Comparison of ENCODE assay signal across 14 cellular contexts in genomic region chr3:49417516-49418120, GRCh38. TPM values are rescaled to one million over a fixed set of nuclear protein-coding genes. Genes with fewer than 3 reads are reported as not detected.
DNase-seq lines count a peak whose midpoint lies in the region; ATAC-seq and TF ChIP-seq lines count a peak whose summit lies in the region.
"Had no signal": no experiment of that assay in that cellular context is flagged by ENCODE, and none has a peak within 500 bp of the region (broad histone marks: within the 10 kb centered on the region; RNA-seq: fewer than 3 reads in every experiment).

No MANE protein-coding gene starts in this region.

- in situ Hi-C loops in GM13977 (cut with MboI; ENCODE audit: low pct_unique_long_range_greater_than_20kb, low sequenced_read_pairs, unreplicated experiment), result no loop called here

- no peaks in the 10 kb centered on the region for H3K27me3 Mint-ChIP-seq in CD4-positive, CD25-positive, alpha-beta regulatory T cell
- H3K27me3 Mint-ChIP-seq in naive thymus-derived CD8-positive, alpha-beta T cell, result no peaks in the 10 kb centered on the region

- H3K4me1 Mint-ChIP-seq in CD4-positive, CD25-positive, alpha-beta regulatory T cell, result peaks cover 10 to 76% (median 42%) of the 10 kb centered on the region in 4 donors
- H3K4me1 Mint-ChIP-seq in naive thymus-derived CD8-positive, alpha-beta T cell, result peaks cover 29 to 84% (median 71%) of the 10 kb centered on the region in 4 donors

- H3K27ac ChIP-seq in CD4-positive, CD25-positive, alpha-beta regulatory T cell (ENCODE audit: insufficient read depth, low read length, poor library complexity, severe bottlenecking), result peak overlapping the region; percentile 94

- H3K4me3 ChIP-seq in CD4-positive, CD25-positive, alpha-beta regulatory T cell (ENCODE audit: low read depth, low read length), result no peak overlapping the region
- H3K4me3 ChIP-seq in H7 (ENCODE audit: insufficient read depth, low read depth, low read length), result no peak overlapping the region
- H3K4me3 ChIP-seq: mucosa of descending colon had no signal

- no peak for ATAC-seq in CD4-positive, CD25-positive, alpha-beta regulatory T cell (ENCODE audit: low read depth in 2 of 2)
- ATAC-seq in activated naive CD4-positive, alpha-beta T cell treated with anti-CD3 and anti-CD28 coated beads, Interleukin-2, amount 50 U/mL, for 72 hours, result no peak
- no peak for ATAC-seq in naive thymus-derived CD8-positive, alpha-beta T cell
- ATAC-seq: mucosa of descending colon had no signal

- no peak for TF ChIP-seq CTCF in GM13977 (IDR thresholded peaks at IDR 0.05; ENCODE audit: extremely low read depth, insufficient read depth, missing control alignments)

- peak overlapping the region; percentile 84 to 89 (median 86) for H3K27ac Mint-ChIP-seq in CD4-positive, CD25-positive, alpha-beta regulatory T cell
- H3K27ac Mint-ChIP-seq in activated naive CD4-positive, alpha-beta T cell treated with anti-CD3 and anti-CD28 coated beads, Interleukin-2, amount 50 U/mL, for 72 hours, result peak overlapping the region; percentile 39 to 42
- H3K27ac Mint-ChIP-seq in naive thymus-derived CD8-positive, alpha-beta T cell, result peak overlapping the region; percentile 43 to 99 (median 87)

- POLR2A ChIA-PET in naive thymus-derived CD8-positive, alpha-beta T cell (lab: Charles Lee), result interaction anchor here (0.7 to 5.6 kb wide), 5 partner anchors 9 to 996 kb away, joined by 3 to 50 read pairs (median 4); partner anchors contain the start of genes NICN1 and USP4

- peaks cover 5% of the 10 kb centered on the region for H3K36me3 ChIP-seq in CD4-positive, CD25-positive, alpha-beta regulatory T cell (ENCODE audit: control insufficient read depth, insufficient read depth, low read length)
- peaks cover 8% of the 10 kb centered on the region for H3K36me3 ChIP-seq in H7 (replicated peaks; ENCODE audit: control insufficient read depth, insufficient read depth, low read length)

- no peaks in the 10 kb centered on the region for H3K27me3 ChIP-seq in CD4-positive, CD25-positive, alpha-beta regulatory T cell (ENCODE audit: control insufficient read depth, insufficient read depth, low read length)
- no peaks in the 10 kb centered on the region for H3K27me3 ChIP-seq in H7 (ENCODE audit: control insufficient read depth, insufficient read depth, low read length)

- no peak for DNase-seq in CD4-positive, CD25-positive, alpha-beta regulatory T cell
- DNase-seq in H7 (peak; percentile 52), hippocampal formation (lab: John Stamatoyannopoulos, UW) (no peak), NOMO-1 treated with dmso at 0.1 percent for 144 hours (lab: John Stamatoyannopoulos, UW; ENCODE audit: unreplicated experiment) (no peak), GM13977 (ENCODE audit: low spot score) (no peak)
- DNase-seq in activated naive CD4-positive, alpha-beta T cell treated with anti-CD3 and anti-CD28 coated beads, Interleukin-2, amount 50 U/mL, for 72 hours (ENCODE audit: low spot score in 2 of 2), result no peak
- DNase-seq in naive thymus-derived CD8-positive, alpha-beta T cell, result no peak
- DNase-seq: anterior cingulate cortex; GF-D8; Karpas-422; NCI-H748 treated with DMSO at 0.1 percent for 48 hours; SHP77 treated with DMSO at 0.1 percent for 48 hours; stimulated activated naive CD4-positive, alpha-beta T cell had no signal

- peaks cover 20% of the 10 kb centered on the region for H3K36me3 Mint-ChIP-seq in CD4-positive, CD25-positive, alpha-beta regulatory T cell
- peaks cover 17 to 20% of the 10 kb centered on the region in 2 donors for H3K36me3 Mint-ChIP-seq in activated naive CD4-positive, alpha-beta T cell treated with anti-CD3 and anti-CD28 coated beads, Interleukin-2, amount 50 U/mL, for 72 hours
- peaks cover 0 to 11% (median 3%) of the 10 kb centered on the region in 3 donors for H3K36me3 Mint-ChIP-seq in naive thymus-derived CD8-positive, alpha-beta T cell

- H3K9me3 Mint-ChIP-seq in CD4-positive, CD25-positive, alpha-beta regulatory T cell, result no peaks in the 10 kb centered on the region
- no peaks in the 10 kb centered on the region for H3K9me3 Mint-ChIP-seq in activated naive CD4-positive, alpha-beta T cell treated with anti-CD3 and anti-CD28 coated beads, Interleukin-2, amount 50 U/mL, for 72 hours
- no peaks in the 10 kb centered on the region for H3K9me3 Mint-ChIP-seq in naive thymus-derived CD8-positive, alpha-beta T cell

- peak overlapping the region; percentile 17 to 83 (median 50) for H3K4me3 Mint-ChIP-seq in CD4-positive, CD25-positive, alpha-beta regulatory T cell
- H3K4me3 Mint-ChIP-seq in naive thymus-derived CD8-positive, alpha-beta T cell, result peak overlapping the region in 7 of 10 donors; percentile 1 to 75 (median 40)

- H3K9me3 ChIP-seq in CD4-positive, CD25-positive, alpha-beta regulatory T cell (ENCODE audit: control insufficient read depth in 2 of 2, low read length in 2 of 2), result no peaks in the 10 kb centered on the region
- H3K9me3 ChIP-seq: mucosa of descending colon had no signal

- peaks cover 51% of the 10 kb centered on the region for H3K4me1 ChIP-seq in CD4-positive, CD25-positive, alpha-beta regulatory T cell (ENCODE audit: control insufficient read depth, insufficient read depth, low read length, poor library complexity, severe bottlenecking)

RNA-seq across cellular contexts. Expression of gene AMT, which starts 4.7 kb away (rescaled TPM):
- 13.3 TPM for total RNA-seq in CD4-positive, CD25-positive, alpha-beta regulatory T cell
- polyA plus RNA-seq in CD4-positive, CD25-positive, alpha-beta regulatory T cell, result 1 to 10 TPM in 1 of 4 donors, under 1 TPM in 3; 0.29 to 1.1 (median 0.54) TPM
- 48.1 and 60.4 TPM in 2 replicates for total RNA-seq in H7 (2014; rRNA removed; shearing (Covaris generic))
- 1 to 10 TPM; 3.1 to 4.9 TPM for total RNA-seq in activated naive CD4-positive, alpha-beta T cell treated with anti-CD3 and anti-CD28 coated beads, Interleukin-2, amount 50 U/mL, for 72 hours
- 1 to 10 TPM; 9.4 to 9.9 TPM for total RNA-seq in naive thymus-derived CD8-positive, alpha-beta T cell
- polyA plus RNA-seq in naive thymus-derived CD8-positive, alpha-beta T cell, result 1 to 10 TPM; 1.6 to 3.1 (median 1.9) TPM

RNA-seq across cellular contexts. Expression of gene TCTA, which starts 5.4 kb away (rescaled TPM):
- 27.6 TPM for total RNA-seq in CD4-positive, CD25-positive, alpha-beta regulatory T cell
- 10 to 100 TPM; 33.5 to 39.7 (median 34.1) TPM for polyA plus RNA-seq in CD4-positive, CD25-positive, alpha-beta regulatory T cell
- 5.8 and 10.9 TPM in 2 replicates for total RNA-seq in H7 (2014; rRNA removed; shearing (Covaris generic))
- total RNA-seq in activated naive CD4-positive, alpha-beta T cell treated with anti-CD3 and anti-CD28 coated beads, Interleukin-2, amount 50 U/mL, for 72 hours, result 10 to 100 TPM in 1 of 2 donors, 1 to 10 TPM in 1; 9.2 to 17.0 TPM
- 10 to 100 TPM; 34.0 to 34.1 TPM for total RNA-seq in naive thymus-derived CD8-positive, alpha-beta T cell
- polyA plus RNA-seq in naive thymus-derived CD8-positive, alpha-beta T cell, result 10 to 100 TPM; 37.6 to 48.8 (median 45.5) TPM

RNA-seq across cellular contexts. Expression of gene RHOA, which starts 5.8 kb away (rescaled TPM):
- total RNA-seq in CD4-positive, CD25-positive, alpha-beta regulatory T cell, result 319 TPM
- polyA plus RNA-seq in CD4-positive, CD25-positive, alpha-beta regulatory T cell, result 100 to 1,000 TPM; 602 to 818 (median 680) TPM
- 377 and 386 TPM in 2 replicates for total RNA-seq in H7 (2014; rRNA removed; shearing (Covaris generic))
- total RNA-seq in activated naive CD4-positive, alpha-beta T cell treated with anti-CD3 and anti-CD28 coated beads, Interleukin-2, amount 50 U/mL, for 72 hours, result 100 to 1,000 TPM; 412 to 421 TPM
- 100 to 1,000 TPM; 235 to 254 TPM for total RNA-seq in naive thymus-derived CD8-positive, alpha-beta T cell
- 100 to 1,000 TPM; 478 to 683 (median 552) TPM for polyA plus RNA-seq in naive thymus-derived CD8-positive, alpha-beta T cell

RNA-seq across cellular contexts. Expression of gene NICN1, which starts 11.5 kb away (rescaled TPM):
- total RNA-seq in CD4-positive, CD25-positive, alpha-beta regulatory T cell, result 18.7 TPM
- polyA plus RNA-seq in CD4-positive, CD25-positive, alpha-beta regulatory T cell, result 1 to 10 TPM; 7.2 to 9.2 (median 8.4) TPM
- total RNA-seq in H7 (2014; rRNA removed; shearing (Covaris generic)), result 5.2 and 5.7 TPM in 2 replicates
- 10 to 100 TPM in 1 of 2 donors, 1 to 10 TPM in 1; 8.1 to 12.4 TPM for total RNA-seq in activated naive CD4-positive, alpha-beta T cell treated with anti-CD3 and anti-CD28 coated beads, Interleukin-2, amount 50 U/mL, for 72 hours
- total RNA-seq in naive thymus-derived CD8-positive, alpha-beta T cell, result 10 to 100 TPM; 21.6 to 23.0 TPM
- 1 to 10 TPM; 7.4 to 9.7 (median 8.2) TPM for polyA plus RNA-seq in naive thymus-derived CD8-positive, alpha-beta T cell

RNA-seq across cellular contexts. Expression of gene DAG1, which starts 52.4 kb away (rescaled TPM):
- total RNA-seq in CD4-positive, CD25-positive, alpha-beta regulatory T cell, result 15.7 TPM
- 1 to 10 TPM; 3.2 to 7.0 (median 3.9) TPM for polyA plus RNA-seq in CD4-positive, CD25-positive, alpha-beta regulatory T cell
- total RNA-seq in H7 (2014; rRNA removed; shearing (Covaris generic)), result 80.4 and 87.4 TPM in 2 replicates
- total RNA-seq in activated naive CD4-positive, alpha-beta T cell treated with anti-CD3 and anti-CD28 coated beads, Interleukin-2, amount 50 U/mL, for 72 hours, result 10 to 100 TPM in 1 of 2 donors, 1 to 10 TPM in 1; 9.3 to 10.1 TPM
- 10 to 100 TPM; 16.8 to 20.3 TPM for total RNA-seq in naive thymus-derived CD8-positive, alpha-beta T cell
- 1 to 10 TPM; 4.6 to 6.4 (median 4.7) TPM for polyA plus RNA-seq in naive thymus-derived CD8-positive, alpha-beta T cell
